In genomic region chr1:154996966-154997701, GRCh38 we compare ENCODE assay signal across 1 cellular context.
TF ChIP-seq lines count a peak whose summit lies in the region.

No MANE protein-coding gene starts in this region.

TF ChIP-seq in H1, 55 proteins besides CTCF, POLR2A, EP300 and RAD21:
- TF ChIP-seq CBX5 (IDR thresholded peaks at IDR 0.05; ENCODE audit: low read depth, low read length) (no peak), CHD1 (IDR thresholded peaks at IDR 0.05; ENCODE audit: low read depth, low read length) (no peak), SIX5 (IDR thresholded peaks at IDR 0.05; ENCODE audit: low read depth, low read length) (no peak)
